Comparison of ENCODE assay signal across 8 cellular contexts in the genomic region with DNA sequence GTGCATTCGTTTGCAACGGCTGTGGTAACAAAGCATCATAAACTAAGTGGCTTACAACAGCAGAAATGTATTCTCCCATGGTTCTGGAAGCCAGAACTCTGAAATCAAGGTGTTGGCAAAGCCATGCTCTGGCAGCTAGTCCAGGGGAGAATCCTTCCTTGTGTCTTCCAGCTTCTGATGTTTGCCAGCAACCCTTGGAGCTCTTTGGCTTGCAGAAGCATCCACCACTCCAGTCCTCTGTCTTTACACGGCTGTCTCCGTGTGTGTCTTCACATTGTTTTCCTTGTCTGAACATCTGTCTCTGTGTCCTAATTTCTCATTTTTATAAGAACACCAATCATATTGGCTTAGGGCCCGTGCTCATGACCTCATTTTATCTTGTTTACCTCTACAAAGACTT.
"Had no signal": no experiment of that assay in that cellular context is flagged by ENCODE, and none has a peak within 500 bp of the region (broad histone marks: within the 10 kb centered on the region; RNA-seq: fewer than 3 reads in every experiment).

No MANE protein-coding gene starts in this region.

- DNase-seq: H9, HCEC 1CT, KBM-7 had no signal

- H3K36me3 Mint-ChIP-seq: IgD-negative memory B cell had no signal

- H2AFZ ChIP-seq: GM23338 had no signal

- ATAC-seq: GM23338, HepG2 had no signal

- H3K4me3 ChIP-seq: GM23338 had no signal

- H3K4me3 Mint-ChIP-seq: GM23338, H9, IgD-negative memory B cell had no signal

- H3K4me1 Mint-ChIP-seq: GM23338, IgD-negative memory B cell had no signal

- H3K27ac ChIP-seq: HL-60, KMS-11 had no signal

- H3K9me3 Mint-ChIP-seq: GM23338 had no signal

- H3K27ac Mint-ChIP-seq: GM23338, H9, IgD-negative memory B cell had no signal

- H3K9ac ChIP-seq: KMS-11 had no signal

- H3K4me2 ChIP-seq: GM23338, KMS-11 had no signal
